ENCODE assay signal across 1 cellular context in the genomic region with DNA sequence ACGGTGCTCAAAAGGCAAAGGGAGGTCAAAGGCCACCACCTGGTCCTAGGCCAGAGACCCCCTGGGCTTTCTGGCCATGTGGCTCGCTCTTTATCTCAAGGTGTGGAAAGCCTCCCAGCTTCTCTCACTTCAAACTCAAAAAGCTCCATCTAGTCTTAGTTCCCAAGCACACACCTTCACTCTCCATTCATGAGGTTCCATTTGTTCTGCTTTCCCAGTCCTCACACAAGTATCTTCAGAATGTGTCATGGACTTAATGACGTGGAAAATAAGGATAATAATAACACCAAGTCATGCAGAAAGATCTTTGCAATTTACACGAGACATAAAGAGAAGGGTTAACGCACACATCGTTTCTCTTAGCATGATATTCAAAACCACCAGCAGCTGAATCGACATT.
TF ChIP-seq lines count a peak whose summit lies in the region.

No MANE protein-coding gene starts in this region.

TF ChIP-seq in HEK293, 187 proteins besides CTCF, POLR2A, EP300 and RAD21 (continued from another document and continues in another):
- TF ChIP-seq MYNN (tag by site-specific recombination; IDR thresholded peaks at IDR 0.05; ENCODE audit: borderline replicate concordance) (no peak), ZNF629 (tag by site-specific recombination; IDR thresholded peaks at IDR 0.05) (peak; percentile 95), ZNF521 (tag by site-specific recombination; IDR thresholded peaks at IDR 0.05) (no peak), ZNF112 (tag by site-specific recombination; IDR thresholded peaks at IDR 0.05) (no peak), TCF7L2 (IDR thresholded peaks at IDR 0.05; ENCODE audit: borderline replicate concordance, low read depth, low read length) (no peak), SP3 (tag by site-specific recombination; IDR thresholded peaks at IDR 0.05) (no peak), ZNF146 (tag by site-specific recombination; IDR thresholded peaks at IDR 0.05) (0 out of 2 replicates have a peak, but pooled peaks have one; percentile 25), ZNF292 (tag by site-specific recombination; IDR thresholded peaks at IDR 0.05; ENCODE audit: borderline replicate concordance, low read depth) (no peak), ZNF513 (tag by site-specific recombination; IDR thresholded peaks at IDR 0.05) (no peak), GLI4 (tag by site-specific recombination; IDR thresholded peaks at IDR 0.05) (no peak), ZNF335 (tag by site-specific recombination; conservative IDR thresholded peaks at IDR 0.05) (0 out of 2 replicates have a peak, but pooled peaks have one; percentile 31), ZNF514 (tag by site-specific recombination; IDR thresholded peaks at IDR 0.05) (no peak), ZNF76 (tag by site-specific recombination; IDR thresholded peaks at IDR 0.05; ENCODE audit: borderline replicate concordance, low read depth) (no peak), ZNF548 (tag by site-specific recombination; IDR thresholded peaks at IDR 0.05) (no peak), KLF7 (tag by site-specific recombination; IDR thresholded peaks at IDR 0.05; ENCODE audit: borderline replicate concordance) (peak; percentile 72; the same call in 1 of the 2 replicates), ZNF394 (tag by site-specific recombination; IDR thresholded peaks at IDR 0.05; ENCODE audit: borderline replicate concordance) (peak; percentile 67; the same call in 1 of the 2 replicates), ZNF571 (tag by site-specific recombination; IDR thresholded peaks at IDR 0.05) (no peak), ZNF529 (tag by site-specific recombination; IDR thresholded peaks at IDR 0.05; ENCODE audit: insufficient replicate concordance) (no peak), ZNF2 (tag by site-specific recombination; IDR thresholded peaks at IDR 0.05) (peak; percentile 75), ZNF544 (tag by site-specific recombination; IDR thresholded peaks at IDR 0.05) (no peak), ZNF639 (tag by site-specific recombination; IDR thresholded peaks at IDR 0.05) (peak; percentile 85), KLF16 (tag by site-specific recombination; IDR thresholded peaks at IDR 0.05) (no peak), PRDM1 (tag by site-specific recombination; IDR thresholded peaks at IDR 0.05) (no peak), ZBTB17 (tag by site-specific recombination; IDR thresholded peaks at IDR 0.05) (peak; percentile 91), ZNF354C (tag by site-specific recombination; IDR thresholded peaks at IDR 0.05; ENCODE audit: borderline replicate concordance, low read depth) (no peak), TRIM28 (IDR thresholded peaks at IDR 0.05; ENCODE audit: borderline replicate concordance, low read length) (peak; percentile 79), ZNF670 (tag by site-specific recombination; IDR thresholded peaks at IDR 0.05; ENCODE audit: low read depth) (no peak), ZNF169 (tag by site-specific recombination; IDR thresholded peaks at IDR 0.05) (no peak), ZNF658 (tag by site-specific recombination; IDR thresholded peaks at IDR 0.05) (no peak), ZNF776 (tag by site-specific recombination; IDR thresholded peaks at IDR 0.05; ENCODE audit: borderline replicate concordance) (no peak), ZNF239 (tag by site-specific recombination; IDR thresholded peaks at IDR 0.05) (no peak), KLF10 (tag by site-specific recombination; IDR thresholded peaks at IDR 0.05) (peak; percentile 91), ZNF324 (tag by site-specific recombination; IDR thresholded peaks at IDR 0.05) (no peak), FEZF1 (tag by site-specific recombination; IDR thresholded peaks at IDR 0.05) (peak; percentile 81)
- TF ChIP-seq, protein P1, sequence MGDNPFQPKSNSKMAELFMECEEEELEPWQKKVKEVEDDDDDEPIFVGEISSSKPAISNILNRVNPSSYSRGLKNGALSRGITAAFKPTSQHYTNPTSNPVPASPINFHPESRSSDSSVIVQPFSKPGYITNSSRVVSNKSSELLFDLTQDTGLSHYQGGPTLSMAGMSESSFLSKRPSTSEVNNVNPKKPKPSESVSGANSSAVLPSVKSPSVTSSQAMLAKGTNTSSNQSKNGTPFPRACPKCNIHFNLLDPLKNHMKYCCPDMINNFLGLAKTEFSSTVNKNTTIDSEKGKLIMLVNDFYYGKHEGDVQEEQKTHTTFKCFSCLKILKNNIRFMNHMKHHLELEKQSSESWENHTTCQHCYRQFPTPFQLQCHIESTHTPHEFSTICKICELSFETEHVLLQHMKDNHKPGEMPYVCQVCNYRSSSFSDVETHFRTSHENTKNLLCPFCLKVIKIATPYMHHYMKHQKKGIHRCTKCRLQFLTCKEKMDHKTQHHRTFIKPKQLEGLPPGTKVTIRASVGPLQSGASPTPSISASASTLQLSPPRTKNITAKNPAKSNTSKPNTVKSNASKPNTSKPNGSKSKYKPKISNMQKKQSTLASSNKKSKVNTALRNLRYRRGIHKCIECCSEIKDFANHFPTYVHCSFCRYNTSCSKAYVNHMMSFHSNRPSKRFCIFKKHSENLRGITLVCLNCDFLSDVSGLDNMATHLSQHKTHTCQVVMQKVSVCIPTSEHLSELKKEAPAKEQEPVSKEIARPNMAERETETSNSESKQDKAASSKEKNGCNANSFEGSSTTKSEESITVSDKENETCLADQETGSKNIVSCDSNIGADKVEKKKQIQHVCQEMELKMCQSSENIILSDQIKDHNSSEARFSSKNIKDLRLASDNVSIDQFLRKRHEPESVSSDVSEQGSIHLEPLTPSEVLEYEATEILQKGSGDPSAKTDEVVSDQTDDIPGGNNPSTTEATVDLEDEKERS (tag by site-specific recombination; IDR thresholded peaks at IDR 0.05) = no peak
- TF ChIP-seq, protein P2, sequence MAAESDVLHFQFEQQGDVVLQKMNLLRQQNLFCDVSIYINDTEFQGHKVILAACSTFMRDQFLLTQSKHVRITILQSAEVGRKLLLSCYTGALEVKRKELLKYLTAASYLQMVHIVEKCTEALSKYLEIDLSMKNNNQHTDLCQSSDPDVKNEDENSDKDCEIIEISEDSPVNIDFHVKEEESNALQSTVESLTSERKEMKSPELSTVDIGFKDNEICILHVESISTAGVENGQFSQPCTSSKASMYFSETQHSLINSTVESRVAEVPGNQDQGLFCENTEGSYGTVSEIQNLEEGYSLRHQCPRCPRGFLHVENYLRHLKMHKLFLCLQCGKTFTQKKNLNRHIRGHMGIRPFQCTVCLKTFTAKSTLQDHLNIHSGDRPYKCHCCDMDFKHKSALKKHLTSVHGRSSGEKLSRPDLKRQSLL (tag by site-specific recombination; IDR thresholded peaks at IDR 0.05) = no peak
- TF ChIP-seq, protein P3, sequence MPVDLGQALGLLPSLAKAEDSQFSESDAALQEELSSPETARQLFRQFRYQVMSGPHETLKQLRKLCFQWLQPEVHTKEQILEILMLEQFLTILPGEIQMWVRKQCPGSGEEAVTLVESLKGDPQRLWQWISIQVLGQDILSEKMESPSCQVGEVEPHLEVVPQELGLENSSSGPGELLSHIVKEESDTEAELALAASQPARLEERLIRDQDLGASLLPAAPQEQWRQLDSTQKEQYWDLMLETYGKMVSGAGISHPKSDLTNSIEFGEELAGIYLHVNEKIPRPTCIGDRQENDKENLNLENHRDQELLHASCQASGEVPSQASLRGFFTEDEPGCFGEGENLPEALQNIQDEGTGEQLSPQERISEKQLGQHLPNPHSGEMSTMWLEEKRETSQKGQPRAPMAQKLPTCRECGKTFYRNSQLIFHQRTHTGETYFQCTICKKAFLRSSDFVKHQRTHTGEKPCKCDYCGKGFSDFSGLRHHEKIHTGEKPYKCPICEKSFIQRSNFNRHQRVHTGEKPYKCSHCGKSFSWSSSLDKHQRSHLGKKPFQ (tag by site-specific recombination; IDR thresholded peaks at IDR 0.05) = peak; percentile 74
- TF ChIP-seq, protein P4, sequence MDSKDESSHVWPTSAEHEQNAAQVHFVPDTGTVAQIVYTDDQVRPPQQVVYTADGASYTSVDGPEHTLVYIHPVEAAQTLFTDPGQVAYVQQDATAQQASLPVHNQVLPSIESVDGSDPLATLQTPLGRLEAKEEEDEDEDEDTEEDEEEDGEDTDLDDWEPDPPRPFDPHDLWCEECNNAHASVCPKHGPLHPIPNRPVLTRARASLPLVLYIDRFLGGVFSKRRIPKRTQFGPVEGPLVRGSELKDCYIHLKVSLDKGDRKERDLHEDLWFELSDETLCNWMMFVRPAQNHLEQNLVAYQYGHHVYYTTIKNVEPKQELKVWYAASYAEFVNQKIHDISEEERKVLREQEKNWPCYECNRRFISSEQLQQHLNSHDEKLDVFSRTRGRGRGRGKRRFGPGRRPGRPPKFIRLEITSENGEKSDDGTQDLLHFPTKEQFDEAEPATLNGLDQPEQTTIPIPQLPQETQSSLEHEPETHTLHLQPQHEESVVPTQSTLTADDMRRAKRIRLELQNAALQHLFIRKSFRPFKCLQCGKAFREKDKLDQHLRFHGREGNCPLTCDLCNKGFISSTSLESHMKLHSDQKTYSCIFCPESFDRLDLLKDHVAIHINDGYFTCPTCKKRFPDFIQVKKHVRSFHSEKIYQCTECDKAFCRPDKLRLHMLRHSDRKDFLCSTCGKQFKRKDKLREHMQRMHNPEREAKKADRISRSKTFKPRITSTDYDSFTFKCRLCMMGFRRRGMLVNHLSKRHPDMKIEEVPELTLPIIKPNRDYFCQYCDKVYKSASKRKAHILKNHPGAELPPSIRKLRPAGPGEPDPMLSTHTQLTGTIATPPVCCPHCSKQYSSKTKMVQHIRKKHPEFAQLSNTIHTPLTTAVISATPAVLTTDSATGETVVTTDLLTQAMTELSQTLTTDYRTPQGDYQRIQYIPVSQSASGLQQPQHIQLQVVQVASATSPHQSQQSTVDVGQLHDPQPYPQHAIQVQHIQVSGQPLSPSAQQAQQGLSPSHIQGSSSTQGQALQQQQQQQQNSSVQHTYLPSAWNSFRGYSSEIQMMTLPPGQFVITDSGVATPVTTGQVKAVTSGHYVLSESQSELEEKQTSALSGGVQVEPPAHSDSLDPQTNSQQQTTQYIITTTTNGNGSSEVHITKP (tag by site-specific recombination; IDR thresholded peaks at IDR 0.05) = no peak
- TF ChIP-seq, protein P5, sequence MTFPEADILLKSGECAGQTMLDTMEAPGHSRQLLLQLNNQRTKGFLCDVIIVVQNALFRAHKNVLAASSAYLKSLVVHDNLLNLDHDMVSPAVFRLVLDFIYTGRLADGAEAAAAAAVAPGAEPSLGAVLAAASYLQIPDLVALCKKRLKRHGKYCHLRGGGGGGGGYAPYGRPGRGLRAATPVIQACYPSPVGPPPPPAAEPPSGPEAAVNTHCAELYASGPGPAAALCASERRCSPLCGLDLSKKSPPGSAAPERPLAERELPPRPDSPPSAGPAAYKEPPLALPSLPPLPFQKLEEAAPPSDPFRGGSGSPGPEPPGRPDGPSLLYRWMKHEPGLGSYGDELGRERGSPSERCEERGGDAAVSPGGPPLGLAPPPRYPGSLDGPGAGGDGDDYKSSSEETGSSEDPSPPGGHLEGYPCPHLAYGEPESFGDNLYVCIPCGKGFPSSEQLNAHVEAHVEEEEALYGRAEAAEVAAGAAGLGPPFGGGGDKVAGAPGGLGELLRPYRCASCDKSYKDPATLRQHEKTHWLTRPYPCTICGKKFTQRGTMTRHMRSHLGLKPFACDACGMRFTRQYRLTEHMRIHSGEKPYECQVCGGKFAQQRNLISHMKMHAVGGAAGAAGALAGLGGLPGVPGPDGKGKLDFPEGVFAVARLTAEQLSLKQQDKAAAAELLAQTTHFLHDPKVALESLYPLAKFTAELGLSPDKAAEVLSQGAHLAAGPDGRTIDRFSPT (tag by site-specific recombination; IDR thresholded peaks at IDR 0.05) = no peak
- TF ChIP-seq, protein P6, sequence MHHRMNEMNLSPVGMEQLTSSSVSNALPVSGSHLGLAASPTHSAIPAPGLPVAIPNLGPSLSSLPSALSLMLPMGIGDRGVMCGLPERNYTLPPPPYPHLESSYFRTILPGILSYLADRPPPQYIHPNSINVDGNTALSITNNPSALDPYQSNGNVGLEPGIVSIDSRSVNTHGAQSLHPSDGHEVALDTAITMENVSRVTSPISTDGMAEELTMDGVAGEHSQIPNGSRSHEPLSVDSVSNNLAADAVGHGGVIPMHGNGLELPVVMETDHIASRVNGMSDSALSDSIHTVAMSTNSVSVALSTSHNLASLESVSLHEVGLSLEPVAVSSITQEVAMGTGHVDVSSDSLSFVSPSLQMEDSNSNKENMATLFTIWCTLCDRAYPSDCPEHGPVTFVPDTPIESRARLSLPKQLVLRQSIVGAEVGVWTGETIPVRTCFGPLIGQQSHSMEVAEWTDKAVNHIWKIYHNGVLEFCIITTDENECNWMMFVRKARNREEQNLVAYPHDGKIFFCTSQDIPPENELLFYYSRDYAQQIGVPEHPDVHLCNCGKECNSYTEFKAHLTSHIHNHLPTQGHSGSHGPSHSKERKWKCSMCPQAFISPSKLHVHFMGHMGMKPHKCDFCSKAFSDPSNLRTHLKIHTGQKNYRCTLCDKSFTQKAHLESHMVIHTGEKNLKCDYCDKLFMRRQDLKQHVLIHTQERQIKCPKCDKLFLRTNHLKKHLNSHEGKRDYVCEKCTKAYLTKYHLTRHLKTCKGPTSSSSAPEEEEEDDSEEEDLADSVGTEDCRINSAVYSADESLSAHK (tag by site-specific recombination; IDR thresholded peaks at IDR 0.05) = no peak
- TF ChIP-seq, protein P7, sequence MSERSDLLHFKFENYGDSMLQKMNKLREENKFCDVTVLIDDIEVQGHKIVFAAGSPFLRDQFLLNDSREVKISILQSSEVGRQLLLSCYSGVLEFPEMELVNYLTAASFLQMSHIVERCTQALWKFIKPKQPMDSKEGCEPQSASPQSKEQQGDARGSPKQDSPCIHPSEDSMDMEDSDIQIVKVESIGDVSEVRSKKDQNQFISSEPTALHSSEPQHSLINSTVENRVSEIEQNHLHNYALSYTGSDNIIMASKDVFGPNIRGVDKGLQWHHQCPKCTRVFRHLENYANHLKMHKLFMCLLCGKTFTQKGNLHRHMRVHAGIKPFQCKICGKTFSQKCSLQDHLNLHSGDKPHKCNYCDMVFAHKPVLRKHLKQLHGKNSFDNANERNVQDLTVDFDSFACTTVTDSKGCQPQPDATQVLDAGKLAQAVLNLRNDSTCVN (tag by site-specific recombination; optimal IDR thresholded peaks at IDR 0.05) = no peak
